1 cellular context compared by ENCODE assay signal in the genomic region with DNA sequence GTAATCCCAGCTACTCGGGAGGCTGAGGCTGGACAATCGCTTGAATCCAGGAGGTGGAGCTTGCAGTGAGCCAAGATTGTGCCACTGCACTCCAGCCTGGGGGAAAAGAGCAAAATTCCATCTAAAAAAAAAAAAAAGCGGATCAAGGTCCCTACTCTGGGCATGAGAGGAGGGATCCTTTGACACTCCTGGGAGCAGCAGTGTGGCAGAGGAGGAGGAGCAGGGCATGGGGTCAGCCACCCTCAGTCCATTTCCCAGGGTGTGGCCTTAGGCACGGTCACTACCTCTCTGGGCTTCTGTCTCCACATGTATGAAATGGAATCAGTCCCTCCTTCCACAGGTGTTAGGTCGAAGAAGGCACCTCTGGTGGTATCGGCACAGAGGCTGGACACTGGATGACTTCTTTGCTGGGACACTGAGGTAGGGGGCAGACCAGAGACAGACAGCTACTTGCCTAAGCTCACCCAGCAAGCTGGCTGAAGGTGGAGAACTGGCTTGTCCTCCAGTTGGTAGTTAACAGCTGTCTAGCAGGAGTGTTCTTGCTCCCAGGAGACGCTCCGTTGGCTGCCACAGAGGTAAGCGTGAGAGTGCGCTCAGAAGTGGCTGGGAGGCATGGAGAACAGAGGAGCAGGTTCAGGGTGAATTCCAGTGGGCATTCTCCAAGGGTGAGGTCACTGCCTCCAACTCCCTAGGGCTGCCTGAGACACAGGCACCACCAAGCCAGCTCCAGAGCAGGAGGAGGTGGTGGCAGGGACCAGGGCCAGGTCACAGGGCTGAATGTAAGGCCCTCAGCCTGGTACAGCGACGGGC.
TF ChIP-seq lines count a peak whose summit lies in the region.

No MANE protein-coding gene starts in this region.

TF ChIP-seq in HepG2, 621 proteins besides CTCF, POLR2A, EP300 and RAD21 (continued from another document and continues in another):
- TF ChIP-seq KDM2A (CRISPR knock-in tag; IDR thresholded peaks at IDR 0.05; ENCODE audit: borderline replicate concordance, low read depth) (no peak), SP5 (CRISPR knock-in tag; IDR thresholded peaks at IDR 0.05; ENCODE audit: borderline replicate concordance, low read depth) (peak; percentile 70; the same call in 1 of the 2 replicates), ZNF24 (IDR thresholded peaks at IDR 0.05) (no peak), ZNF343 (CRISPR knock-in tag; IDR thresholded peaks at IDR 0.05) (no peak), ZBTB38 (CRISPR knock-in tag; IDR thresholded peaks at IDR 0.05) (0 out of 2 replicates have a peak, but pooled peaks have one; percentile 32), TEAD3 (CRISPR knock-in tag; optimal IDR thresholded peaks at IDR 0.05; ENCODE audit: borderline replicate concordance) (peak; percentile 92), NR2F6 (IDR thresholded peaks at IDR 0.05) (peak; percentile 48; the same call in 1 of the 2 replicates), NR2F6 (CRISPR knock-in tag; IDR thresholded peaks at IDR 0.05) (0 out of 2 replicates have a peak, but pooled peaks have one; percentile 17), ZNF234 (CRISPR knock-in tag; conservative IDR thresholded peaks at IDR 0.05) (no peak), ZNF557 (CRISPR knock-in tag; IDR thresholded peaks at IDR 0.05) (no peak), ZNF772 (CRISPR knock-in tag; IDR thresholded peaks at IDR 0.05) (no peak), YEATS4 (CRISPR knock-in tag; IDR thresholded peaks at IDR 0.05; ENCODE audit: borderline replicate concordance) (no peak), SMC3 (IDR thresholded peaks at IDR 0.05; ENCODE audit: low read length) (no peak), GLI4 (CRISPR knock-in tag; IDR thresholded peaks at IDR 0.05; ENCODE audit: borderline replicate concordance) (no peak), SNAPC2 (CRISPR knock-in tag; IDR thresholded peaks at IDR 0.05) (no peak), ERF (CRISPR knock-in tag; IDR thresholded peaks at IDR 0.05) (peak; percentile 32; the same call in 1 of the 2 replicates), ZNF256 (CRISPR knock-in tag; conservative IDR thresholded peaks at IDR 0.05) (no peak), ZMYM3 (CRISPR knock-in tag; IDR thresholded peaks at IDR 0.05) (peak; percentile 94), TBX3 (IDR thresholded peaks at IDR 0.05; ENCODE audit: borderline replicate concordance) (no peak), EED (CRISPR knock-in tag; IDR thresholded peaks at IDR 0.05) (no peak), TP53 (CRISPR knock-in tag; conservative IDR thresholded peaks at IDR 0.05) (no peak), MEIS1 (CRISPR knock-in tag; IDR thresholded peaks at IDR 0.05; ENCODE audit: borderline replicate concordance) (no peak), ETV5 (CRISPR knock-in tag; IDR thresholded peaks at IDR 0.05; ENCODE audit: borderline replicate concordance) (no peak), TBP (CRISPR knock-in tag; IDR thresholded peaks at IDR 0.05) (no peak), KLF11 (CRISPR knock-in tag; IDR thresholded peaks at IDR 0.05) (no peak), CEBPG (CRISPR knock-in tag; IDR thresholded peaks at IDR 0.05) (no peak), MBD4 (IDR thresholded peaks at IDR 0.05; ENCODE audit: borderline replicate concordance, low read length) (no peak), JUN (CRISPR knock-in tag; IDR thresholded peaks at IDR 0.05) (peak; percentile 93), KDM5A (IDR thresholded peaks at IDR 0.05; ENCODE audit: borderline replicate concordance, low read length) (no peak), JUND (CRISPR knock-in tag; IDR thresholded peaks at IDR 0.05) (no peak), ZKSCAN1 (IDR thresholded peaks at IDR 0.05; ENCODE audit: low read length) (no peak), NAIF1 (CRISPR knock-in tag; IDR thresholded peaks at IDR 0.05; ENCODE audit: borderline replicate concordance) (no peak), U2AF2 (IDR thresholded peaks at IDR 0.05; ENCODE audit: low read depth, low read length) (no peak), RARA (CRISPR knock-in tag; IDR thresholded peaks at IDR 0.05) (no peak), NCOA5 (CRISPR knock-in tag; IDR thresholded peaks at IDR 0.05) (no peak), MAF1 (CRISPR knock-in tag; IDR thresholded peaks at IDR 0.05; ENCODE audit: borderline replicate concordance) (no peak), CHD4 (IDR thresholded peaks at IDR 0.05; ENCODE audit: borderline replicate concordance, low read length) (no peak), NFIC (IDR thresholded peaks at IDR 0.05; ENCODE audit: low read length) (no peak), TEAD2 (CRISPR knock-in tag; IDR thresholded peaks at IDR 0.05) (no peak), PHF8 (CRISPR knock-in tag; IDR thresholded peaks at IDR 0.05) (no peak), HHEX (CRISPR knock-in tag; IDR thresholded peaks at IDR 0.05) (no peak), ZNF891 (CRISPR knock-in tag; IDR thresholded peaks at IDR 0.05) (no peak), ZNF547 (CRISPR knock-in tag; IDR thresholded peaks at IDR 0.05) (no peak), ZNF282 (IDR thresholded peaks at IDR 0.05; ENCODE audit: partially characterized antibody) (no peak), NR2C2 (CRISPR knock-in tag; IDR thresholded peaks at IDR 0.05; ENCODE audit: borderline replicate concordance) (no peak)
- TF ChIP-seq, protein P1, sequence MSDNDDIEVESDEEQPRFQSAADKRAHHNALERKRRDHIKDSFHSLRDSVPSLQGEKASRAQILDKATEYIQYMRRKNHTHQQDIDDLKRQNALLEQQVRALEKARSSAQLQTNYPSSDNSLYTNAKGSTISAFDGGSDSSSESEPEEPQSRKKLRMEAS (IDR thresholded peaks at IDR 0.05): no peak
- TF ChIP-seq, protein P2, sequence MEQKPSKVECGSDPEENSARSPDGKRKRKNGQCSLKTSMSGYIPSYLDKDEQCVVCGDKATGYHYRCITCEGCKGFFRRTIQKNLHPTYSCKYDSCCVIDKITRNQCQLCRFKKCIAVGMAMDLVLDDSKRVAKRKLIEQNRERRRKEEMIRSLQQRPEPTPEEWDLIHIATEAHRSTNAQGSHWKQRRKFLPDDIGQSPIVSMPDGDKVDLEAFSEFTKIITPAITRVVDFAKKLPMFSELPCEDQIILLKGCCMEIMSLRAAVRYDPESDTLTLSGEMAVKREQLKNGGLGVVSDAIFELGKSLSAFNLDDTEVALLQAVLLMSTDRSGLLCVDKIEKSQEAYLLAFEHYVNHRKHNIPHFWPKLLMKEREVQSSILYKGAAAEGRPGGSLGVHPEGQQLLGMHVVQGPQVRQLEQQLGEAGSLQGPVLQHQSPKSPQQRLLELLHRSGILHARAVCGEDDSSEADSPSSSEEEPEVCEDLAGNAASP (CRISPR knock-in tag; IDR thresholded peaks at IDR 0.05; ENCODE audit: borderline replicate concordance): no peak
- TF ChIP-seq, protein P3, sequence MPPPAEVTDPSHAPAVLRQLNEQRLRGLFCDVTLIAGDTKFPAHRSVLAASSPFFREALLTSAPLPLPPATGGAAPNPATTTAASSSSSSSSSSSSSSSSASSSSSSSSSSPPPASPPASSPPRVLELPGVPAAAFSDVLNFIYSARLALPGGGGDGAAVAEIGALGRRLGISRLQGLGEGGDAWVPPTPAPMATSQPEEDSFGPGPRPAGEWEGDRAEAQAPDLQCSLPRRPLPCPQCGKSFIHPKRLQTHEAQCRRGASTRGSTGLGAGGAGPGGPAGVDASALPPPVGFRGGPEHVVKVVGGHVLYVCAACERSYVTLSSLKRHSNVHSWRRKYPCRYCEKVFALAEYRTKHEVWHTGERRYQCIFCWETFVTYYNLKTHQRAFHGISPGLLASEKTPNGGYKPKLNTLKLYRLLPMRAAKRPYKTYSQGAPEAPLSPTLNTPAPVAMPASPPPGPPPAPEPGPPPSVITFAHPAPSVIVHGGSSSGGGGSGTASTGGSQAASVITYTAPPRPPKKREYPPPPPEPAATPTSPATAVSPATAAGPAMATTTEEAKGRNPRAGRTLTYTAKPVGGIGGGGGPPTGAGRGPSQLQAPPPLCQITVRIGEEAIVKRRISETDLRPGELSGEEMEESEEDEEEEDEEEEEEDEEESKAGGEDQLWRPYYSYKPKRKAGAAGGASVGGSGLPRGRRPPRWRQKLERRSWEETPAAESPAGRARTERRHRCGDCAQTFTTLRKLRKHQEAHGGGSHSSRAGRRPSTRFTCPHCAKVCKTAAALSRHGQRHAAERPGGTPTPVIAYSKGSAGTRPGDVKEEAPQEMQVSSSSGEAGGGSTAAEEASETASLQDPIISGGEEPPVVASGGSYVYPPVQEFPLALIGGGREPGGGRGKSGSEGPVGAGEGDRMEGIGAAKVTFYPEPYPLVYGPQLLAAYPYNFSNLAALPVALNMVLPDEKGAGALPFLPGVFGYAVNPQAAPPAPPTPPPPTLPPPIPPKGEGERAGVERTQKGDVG (CRISPR knock-in tag; IDR thresholded peaks at IDR 0.05; ENCODE audit: borderline replicate concordance): no peak
- TF ChIP-seq, protein P4, sequence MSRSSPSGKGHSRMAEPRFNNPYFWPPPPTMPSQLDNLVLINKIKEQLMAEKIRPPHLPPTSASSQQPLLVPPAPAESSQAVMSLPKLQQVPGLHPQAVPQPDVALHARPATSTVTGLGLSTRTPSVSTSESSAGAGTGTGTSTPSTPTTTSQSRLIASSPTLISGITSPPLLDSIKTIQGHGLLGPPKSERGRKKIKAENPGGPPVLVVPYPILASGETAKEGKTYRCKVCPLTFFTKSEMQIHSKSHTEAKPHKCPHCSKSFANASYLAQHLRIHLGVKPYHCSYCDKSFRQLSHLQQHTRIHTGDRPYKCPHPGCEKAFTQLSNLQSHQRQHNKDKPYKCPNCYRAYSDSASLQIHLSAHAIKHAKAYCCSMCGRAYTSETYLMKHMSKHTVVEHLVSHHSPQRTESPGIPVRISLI (CRISPR knock-in tag; IDR thresholded peaks at IDR 0.05; ENCODE audit: borderline replicate concordance): peak; percentile 79
- TF ChIP-seq, protein P5, sequence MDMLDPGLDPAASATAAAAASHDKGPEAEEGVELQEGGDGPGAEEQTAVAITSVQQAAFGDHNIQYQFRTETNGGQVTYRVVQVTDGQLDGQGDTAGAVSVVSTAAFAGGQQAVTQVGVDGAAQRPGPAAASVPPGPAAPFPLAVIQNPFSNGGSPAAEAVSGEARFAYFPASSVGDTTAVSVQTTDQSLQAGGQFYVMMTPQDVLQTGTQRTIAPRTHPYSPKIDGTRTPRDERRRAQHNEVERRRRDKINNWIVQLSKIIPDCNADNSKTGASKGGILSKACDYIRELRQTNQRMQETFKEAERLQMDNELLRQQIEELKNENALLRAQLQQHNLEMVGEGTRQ (IDR thresholded peaks at IDR 0.05; ENCODE audit: low read depth, low read length): no peak
- TF ChIP-seq, protein P5 (CRISPR knock-in tag; IDR thresholded peaks at IDR 0.05; ENCODE audit: borderline replicate concordance): no peak
- TF ChIP-seq, protein P6, sequence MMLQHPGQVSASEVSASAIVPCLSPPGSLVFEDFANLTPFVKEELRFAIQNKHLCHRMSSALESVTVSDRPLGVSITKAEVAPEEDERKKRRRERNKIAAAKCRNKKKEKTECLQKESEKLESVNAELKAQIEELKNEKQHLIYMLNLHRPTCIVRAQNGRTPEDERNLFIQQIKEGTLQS (CRISPR knock-in tag; IDR thresholded peaks at IDR 0.05): peak; percentile 82
- TF ChIP-seq, protein P7, sequence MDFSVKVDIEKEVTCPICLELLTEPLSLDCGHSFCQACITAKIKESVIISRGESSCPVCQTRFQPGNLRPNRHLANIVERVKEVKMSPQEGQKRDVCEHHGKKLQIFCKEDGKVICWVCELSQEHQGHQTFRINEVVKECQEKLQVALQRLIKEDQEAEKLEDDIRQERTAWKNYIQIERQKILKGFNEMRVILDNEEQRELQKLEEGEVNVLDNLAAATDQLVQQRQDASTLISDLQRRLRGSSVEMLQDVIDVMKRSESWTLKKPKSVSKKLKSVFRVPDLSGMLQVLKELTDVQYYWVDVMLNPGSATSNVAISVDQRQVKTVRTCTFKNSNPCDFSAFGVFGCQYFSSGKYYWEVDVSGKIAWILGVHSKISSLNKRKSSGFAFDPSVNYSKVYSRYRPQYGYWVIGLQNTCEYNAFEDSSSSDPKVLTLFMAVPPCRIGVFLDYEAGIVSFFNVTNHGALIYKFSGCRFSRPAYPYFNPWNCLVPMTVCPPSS (IDR thresholded peaks at IDR 0.05): no peak
- TF ChIP-seq, protein P8, sequence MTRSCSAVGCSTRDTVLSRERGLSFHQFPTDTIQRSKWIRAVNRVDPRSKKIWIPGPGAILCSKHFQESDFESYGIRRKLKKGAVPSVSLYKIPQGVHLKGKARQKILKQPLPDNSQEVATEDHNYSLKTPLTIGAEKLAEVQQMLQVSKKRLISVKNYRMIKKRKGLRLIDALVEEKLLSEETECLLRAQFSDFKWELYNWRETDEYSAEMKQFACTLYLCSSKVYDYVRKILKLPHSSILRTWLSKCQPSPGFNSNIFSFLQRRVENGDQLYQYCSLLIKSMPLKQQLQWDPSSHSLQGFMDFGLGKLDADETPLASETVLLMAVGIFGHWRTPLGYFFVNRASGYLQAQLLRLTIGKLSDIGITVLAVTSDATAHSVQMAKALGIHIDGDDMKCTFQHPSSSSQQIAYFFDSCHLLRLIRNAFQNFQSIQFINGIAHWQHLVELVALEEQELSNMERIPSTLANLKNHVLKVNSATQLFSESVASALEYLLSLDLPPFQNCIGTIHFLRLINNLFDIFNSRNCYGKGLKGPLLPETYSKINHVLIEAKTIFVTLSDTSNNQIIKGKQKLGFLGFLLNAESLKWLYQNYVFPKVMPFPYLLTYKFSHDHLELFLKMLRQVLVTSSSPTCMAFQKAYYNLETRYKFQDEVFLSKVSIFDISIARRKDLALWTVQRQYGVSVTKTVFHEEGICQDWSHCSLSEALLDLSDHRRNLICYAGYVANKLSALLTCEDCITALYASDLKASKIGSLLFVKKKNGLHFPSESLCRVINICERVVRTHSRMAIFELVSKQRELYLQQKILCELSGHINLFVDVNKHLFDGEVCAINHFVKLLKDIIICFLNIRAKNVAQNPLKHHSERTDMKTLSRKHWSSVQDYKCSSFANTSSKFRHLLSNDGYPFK (CRISPR knock-in tag; IDR thresholded peaks at IDR 0.05; ENCODE audit: borderline replicate concordance): 0 out of 2 replicates have a peak, but pooled peaks have one; percentile 9
- TF ChIP-seq, protein P9, sequence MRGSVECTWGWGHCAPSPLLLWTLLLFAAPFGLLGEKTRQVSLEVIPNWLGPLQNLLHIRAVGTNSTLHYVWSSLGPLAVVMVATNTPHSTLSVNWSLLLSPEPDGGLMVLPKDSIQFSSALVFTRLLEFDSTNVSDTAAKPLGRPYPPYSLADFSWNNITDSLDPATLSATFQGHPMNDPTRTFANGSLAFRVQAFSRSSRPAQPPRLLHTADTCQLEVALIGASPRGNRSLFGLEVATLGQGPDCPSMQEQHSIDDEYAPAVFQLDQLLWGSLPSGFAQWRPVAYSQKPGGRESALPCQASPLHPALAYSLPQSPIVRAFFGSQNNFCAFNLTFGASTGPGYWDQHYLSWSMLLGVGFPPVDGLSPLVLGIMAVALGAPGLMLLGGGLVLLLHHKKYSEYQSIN (CRISPR knock-in tag; IDR thresholded peaks at IDR 0.05; ENCODE audit: borderline replicate concordance): no peak
